In genomic region chr12:12562585-12563245, GRCh38 we compare ENCODE assay signal across 1 cellular context.
TF ChIP-seq lines count a peak whose summit lies in the region.

Gene DUSP16 (minus strand): TSS chr12:12562863. CDS start chr12:12521098, 41,765 bp downstream.

TF ChIP-seq in HEK293, 187 proteins besides CTCF, POLR2A, EP300 and RAD21 (continued from another document and continues in another):
- no peak for TF ChIP-seq PRDM4 (tag by site-specific recombination; IDR thresholded peaks at IDR 0.05)
- no peak for TF ChIP-seq ZNF777 (tag by site-specific recombination; IDR thresholded peaks at IDR 0.05; ENCODE audit: borderline replicate concordance)
- no peak for TF ChIP-seq AEBP2 (tag by site-specific recombination; IDR thresholded peaks at IDR 0.05; ENCODE audit: borderline replicate concordance)
- no peak for TF ChIP-seq ZNF610 (tag by site-specific recombination; IDR thresholded peaks at IDR 0.05; ENCODE audit: borderline replicate concordance)
- peak; percentile 87 for TF ChIP-seq GLIS2 (tag by site-specific recombination; IDR thresholded peaks at IDR 0.05)
- TF ChIP-seq ZNF23 (tag by site-specific recombination; IDR thresholded peaks at IDR 0.05; ENCODE audit: borderline replicate concordance) = no peak
- TF ChIP-seq ZNF112 (tag by site-specific recombination; IDR thresholded peaks at IDR 0.05) = no peak
- no peak for TF ChIP-seq PRDM6 (tag by site-specific recombination; IDR thresholded peaks at IDR 0.05)
- no peak for TF ChIP-seq ZNF792 (tag by site-specific recombination; IDR thresholded peaks at IDR 0.05)
- TF ChIP-seq WT1 (tag by site-specific recombination; IDR thresholded peaks at IDR 0.05) = no peak; the same call in 1 of the 2 replicates
- no peak for TF ChIP-seq ZNF830 (tag by site-specific recombination; IDR thresholded peaks at IDR 0.05; ENCODE audit: low read depth)
- no peak for TF ChIP-seq ZSCAN4 (tag by site-specific recombination; IDR thresholded peaks at IDR 0.05)
- no peak for TF ChIP-seq ZNF488 (tag by site-specific recombination; IDR thresholded peaks at IDR 0.05)
- TF ChIP-seq ZNF626 (tag by site-specific recombination; IDR thresholded peaks at IDR 0.05) = no peak
- TF ChIP-seq FEZF1 (tag by site-specific recombination; IDR thresholded peaks at IDR 0.05) = no peak
- TF ChIP-seq ZNF580 (tag by site-specific recombination; IDR thresholded peaks at IDR 0.05) = no peak
- no peak for TF ChIP-seq ZNF423 (tag by site-specific recombination; IDR thresholded peaks at IDR 0.05)
- TF ChIP-seq ZNF660 (tag by site-specific recombination; IDR thresholded peaks at IDR 0.05) = peak; percentile 39; the same call in 1 of the 2 replicates
- TF ChIP-seq ZNF223 (tag by site-specific recombination; IDR thresholded peaks at IDR 0.05) = no peak
- TF ChIP-seq ZFHX2 (tag by site-specific recombination; conservative IDR thresholded peaks at IDR 0.05) = peak; percentile 89
- no peak for TF ChIP-seq ZNF394 (tag by site-specific recombination; IDR thresholded peaks at IDR 0.05; ENCODE audit: borderline replicate concordance)
- TF ChIP-seq ZNF48 (tag by site-specific recombination; IDR thresholded peaks at IDR 0.05) = no peak
- no peak for TF ChIP-seq INSM2 (tag by site-specific recombination; IDR thresholded peaks at IDR 0.05)
- no peak for TF ChIP-seq BCL11B (tag by site-specific recombination; IDR thresholded peaks at IDR 0.05; ENCODE audit: low read depth)
- no peak for TF ChIP-seq ZBTB1 (tag by site-specific recombination; IDR thresholded peaks at IDR 0.05)
- no peak for TF ChIP-seq ZNF544 (tag by site-specific recombination; IDR thresholded peaks at IDR 0.05)
- TF ChIP-seq ZNF433 (tag by site-specific recombination; IDR thresholded peaks at IDR 0.05; ENCODE audit: low read depth) = no peak
- peak; percentile 41 for TF ChIP-seq SP2 (tag by site-specific recombination; IDR thresholded peaks at IDR 0.05)
- TF ChIP-seq ZNF530 (tag by site-specific recombination; IDR thresholded peaks at IDR 0.05; ENCODE audit: low read depth) = no peak
- no peak for TF ChIP-seq ZNF521 (tag by site-specific recombination; IDR thresholded peaks at IDR 0.05)
- no peak for TF ChIP-seq ZNF133 (tag by site-specific recombination; IDR thresholded peaks at IDR 0.05)
- no peak for TF ChIP-seq ZNF148 (tag by site-specific recombination; IDR thresholded peaks at IDR 0.05; ENCODE audit: borderline replicate concordance)
- no peak for TF ChIP-seq ZNF37A (tag by site-specific recombination; IDR thresholded peaks at IDR 0.05)
- no peak for TF ChIP-seq KLF17 (tag by site-specific recombination; IDR thresholded peaks at IDR 0.05)
- TF ChIP-seq SCRT1 (tag by site-specific recombination; IDR thresholded peaks at IDR 0.05; ENCODE audit: borderline replicate concordance) = no peak
- TF ChIP-seq ZNF391 (tag by site-specific recombination; IDR thresholded peaks at IDR 0.05; ENCODE audit: borderline replicate concordance, low read depth) = no peak
- TF ChIP-seq ZNF747 (tag by site-specific recombination; IDR thresholded peaks at IDR 0.05) = no peak
- TF ChIP-seq ZNF157 (tag by site-specific recombination; IDR thresholded peaks at IDR 0.05) = no peak
- no peak for TF ChIP-seq ZNF560 (tag by site-specific recombination; IDR thresholded peaks at IDR 0.05; ENCODE audit: borderline replicate concordance)
- no peak for TF ChIP-seq ZNF221 (tag by site-specific recombination; IDR thresholded peaks at IDR 0.05; ENCODE audit: borderline replicate concordance)
- TF ChIP-seq ATF2 (tag by site-specific recombination; IDR thresholded peaks at IDR 0.05; ENCODE audit: low read depth) = peak; percentile 89
- no peak for TF ChIP-seq PRDM10 (tag by site-specific recombination; IDR thresholded peaks at IDR 0.05)
- no peak for TF ChIP-seq ZNF791 (tag by site-specific recombination; IDR thresholded peaks at IDR 0.05)
